28 cellular contexts compared by ENCODE assay signal in genomic region chr10:96507044-96507443, GRCh38. TPM values are rescaled to one million over a fixed set of nuclear protein-coding genes. Genes with fewer than 3 reads are reported as not detected.
"Had no signal": no experiment of that assay in that cellular context is flagged by ENCODE, and none has a peak within 500 bp of the region (broad histone marks: within the 10 kb centered on the region; RNA-seq: fewer than 3 reads in every experiment).

No MANE protein-coding gene starts in this region.

- DNase-seq: activated B cell treated with CpG ODN at 0.5 μM for 24 hours; activated CD4-positive, alpha-beta T cell treated with anti-CD3 and anti-CD28 coated beads for 48 hours; activated CD4-positive, alpha-beta T cell treated with anti-CD3 and anti-CD28 coated beads, Interleukin-2, amount 50 U/mL, for 1 hour; activated CD4-positive, alpha-beta T cell treated with anti-CD3 and anti-CD28 coated beads, Interleukin-2, amount 50 U/mL, for 48 hours; activated CD8-positive, alpha-beta memory T cell treated with anti-CD3 and anti-CD28 coated beads for 24 hours; activated CD8-positive, alpha-beta T cell treated with anti-CD3 and anti-CD28 coated beads for 36 hours; activated effector memory CD4-positive, alpha-beta T cell treated with Interleukin-2 at 50 U/mL for 16 hours; activated gamma-delta T cell treated with Interleukin-2 at 50 U/mL for 16 hours; activated naive CD4-positive, alpha-beta T cell treated with anti-CD3 and anti-CD28 coated beads, Interleukin-2, amount 50 U/mL, for 16 hours; activated naive CD4-positive, alpha-beta T cell treated with Interleukin-2 at 50 U/mL for 16 hours; activated T-cell treated with anti-CD3 and anti-CD28 coated beads, Interleukin-2, amount 50 U/mL, for 4 hours; amniotic stem cell; anterior cingulate cortex; central memory CD4-positive, alpha-beta T cell; cerebellar nuclear complex; colonic mucosa; effector CD8-positive, alpha-beta T cell; foreskin fibroblast; glutamatergic neuron; heart left ventricle; T-helper 1 cell; T-helper 17 cell; T1000; WERI-Rb-1 had no signal

- ATAC-seq: activated CD4-positive, CD25-positive, alpha-beta regulatory T cell treated with anti-CD3 and anti-CD28 coated beads, Interleukin-2, amount 50 U/mL, for 24 hours; activated CD8-positive, alpha-beta T cell treated with anti-CD3 and anti-CD28 coated beads for 36 hours; activated T-cell treated with anti-CD3 and anti-CD28 coated beads, Interleukin-2, amount 50 U/mL, for 4 hours; activated T-helper 17 cell treated with anti-CD3 and anti-CD28 coated beads, Interleukin-2, amount 50 U/mL, for 72 hours; body of pancreas; heart left ventricle; T-helper 17 cell had no signal

- H3K4me1 ChIP-seq: body of pancreas, colonic mucosa had no signal

- H3K9me3 ChIP-seq: body of pancreas, colonic mucosa, heart left ventricle had no signal

- H3K4me3 ChIP-seq: body of pancreas, colonic mucosa, heart left ventricle had no signal

- H3K27ac ChIP-seq: body of pancreas, colonic mucosa, epithelial cell of prostate, heart left ventricle, WERI-Rb-1 had no signal

- H3K27me3 ChIP-seq: body of pancreas had no signal

- H3K36me3 ChIP-seq: colonic mucosa, heart left ventricle, WERI-Rb-1 had no signal

RNA-seq across cellular contexts. Expression of gene TLL2, which starts 6.7 kb away (rescaled TPM):
- total RNA-seq: activated T-cell treated with anti-CD3 and anti-CD28 coated beads, Interleukin-2, amount 50 U/mL, for 4 hours; activated T-helper 17 cell treated with anti-CD3 and anti-CD28 coated beads, Interleukin-2, amount 50 U/mL, for 72 hours; body of pancreas; T-helper 17 cell had no signal
